ENCODE assay signal across 4 cellular contexts in genomic region chr17:20591040-20591439, GRCh38. TPM values are rescaled to one million over a fixed set of nuclear protein-coding genes. Genes with fewer than 3 reads are reported as not detected.
"Had no signal": no experiment of that assay in that cellular context is flagged by ENCODE, and none has a peak within 500 bp of the region (broad histone marks: within the 10 kb centered on the region; RNA-seq: fewer than 3 reads in every experiment).

No MANE protein-coding gene starts in this region.

RNA-seq across cellular contexts. Expression of gene CDRT15L2, which starts 11.5 kb away (rescaled TPM):
- total RNA-seq: LHCN-M2, M059J, MCF 10A, NCI-H460 had no signal
